ENCODE assay signal across 8 cellular contexts in the genomic region with DNA sequence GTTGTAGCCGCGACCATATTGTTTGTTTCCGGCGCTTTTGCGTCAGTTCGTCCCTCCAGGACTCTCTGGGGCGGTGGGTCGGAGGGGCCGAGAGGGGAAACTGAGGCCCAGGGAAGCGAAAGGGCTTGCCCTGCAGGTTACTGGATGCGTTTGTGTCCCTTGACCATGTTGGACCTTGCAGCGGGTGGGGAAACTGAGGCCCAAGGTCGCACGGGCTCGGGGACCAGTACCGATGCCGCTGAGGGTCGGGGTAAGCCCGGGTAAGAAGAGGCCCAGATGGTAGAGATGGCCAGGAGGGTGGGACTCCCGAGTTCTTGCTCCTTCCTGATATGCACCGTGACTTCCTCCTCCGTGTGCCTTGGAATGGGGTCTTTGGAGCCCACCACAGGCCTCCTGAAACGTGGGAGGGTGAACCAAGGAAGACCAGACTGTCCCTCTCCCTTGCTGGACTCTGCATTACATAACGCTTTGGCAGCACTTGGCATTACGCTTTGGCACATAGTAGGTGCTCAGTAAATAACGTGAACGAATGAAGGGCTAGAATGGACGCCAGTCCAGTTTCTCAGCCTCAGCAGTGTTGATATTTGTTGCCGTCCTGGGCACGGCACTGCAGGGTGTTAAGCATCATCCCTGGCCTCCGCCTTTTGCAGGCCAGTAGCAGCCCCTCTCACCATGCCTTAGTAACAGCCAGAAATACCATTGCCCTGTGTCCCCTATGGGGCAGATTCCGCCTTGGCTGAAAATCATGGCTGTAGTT. TPM values are rescaled to one million over a fixed set of nuclear protein-coding genes. Genes with fewer than 3 reads are reported as not detected.
DNase-seq lines count a peak whose midpoint lies in the region; ATAC-seq, FAIRE-seq and TF ChIP-seq lines count a peak whose summit lies in the region.

No MANE protein-coding gene starts in this region.

- H2AK5ac ChIP-seq in mesenchymal stem cell (ENCODE audit: low read length, severe bottlenecking), result no peak overlapping the region

- H3K4me3 Mint-ChIP-seq in astrocyte (ENCODE audit: unreplicated experiment), result peak overlapping the region; percentile 90

- peaks cover 72% of the 10 kb centered on the region for H3K79me2 ChIP-seq in astrocyte (ENCODE audit: insufficient read depth, low read length)

- FAIRE-seq in astrocyte (lab: Jason Lieb, UNC), result no peak

- H2AFZ ChIP-seq in astrocyte (ENCODE audit: low read depth, low read length) (peak overlapping the region; percentile 94), mesenchymal stem cell (ENCODE audit: low read depth, low read length) (peak overlapping the region; percentile 91)

- H3K9me3 ChIP-seq in astrocyte (ENCODE audit: insufficient read depth, low read depth, low read length) (no peaks in the 10 kb centered on the region), mesenchymal stem cell (ENCODE audit: control insufficient read depth, low read length) (no peaks in the 10 kb centered on the region)

- TF ChIP-seq CTCF in 22Rv1 (IDR thresholded peaks at IDR 0.05), result no peak
- no peak for TF ChIP-seq CTCF in HFF-Myc (IDR thresholded peaks at IDR 0.05; ENCODE audit: low read depth, low read length, missing control alignments)
- no peak for TF ChIP-seq CTCF in astrocyte (IDR thresholded peaks at IDR 0.05; ENCODE audit: insufficient read depth, low read depth, low read length)
- TF ChIP-seq CTCF in GM10266 (IDR thresholded peaks at IDR 0.05; ENCODE audit: control insufficient read depth, insufficient read depth, low read depth, missing control alignments), result no peak

- peak overlapping the region; percentile 82 for H4K8ac ChIP-seq in mesenchymal stem cell (ENCODE audit: low read length)

- H3K4me2 ChIP-seq in astrocyte (ENCODE audit: low read length), result peak overlapping the region; percentile 96
- peak overlapping the region; percentile 71 for H3K4me2 ChIP-seq in mesenchymal stem cell (ENCODE audit: low read length, poor library complexity, severe bottlenecking)

- H3K4ac ChIP-seq in mesenchymal stem cell (ENCODE audit: low read depth in 1 of 2, low read length in 2 of 2), result peak overlapping the region; percentile 35 to 56

- H2BK12ac ChIP-seq in mesenchymal stem cell (ENCODE audit: low read length in 2 of 2), result peak overlapping the region in 1 of 2 experiments; percentile 4

- 5% methylated on average over 32 of the region's 32 CpGs for WGBS in mesenchymal stem cell

- H3K27me3 Mint-ChIP-seq in astrocyte (ENCODE audit: low read depth, unreplicated experiment), result no peaks in the 10 kb centered on the region

- peak overlapping the region; percentile 40 for H2BK15ac ChIP-seq in mesenchymal stem cell (ENCODE audit: low read depth, poor library complexity, severe bottlenecking)

- DNase-seq in HFF-Myc (ENCODE audit: extremely low read depth, low read depth), result no peak
- DNase-seq in astrocyte (ENCODE audit: low read depth), result no peak
- peak; percentile 47 for DNase-seq in mesenchymal stem cell
- DNase-seq in GM10266 (ENCODE audit: extremely low spot score), result no peak
- DNase-seq in foreskin melanocyte, result no peak

- H3K4me3 ChIP-seq in HFF-Myc (replicated peaks; ENCODE audit: low read depth, low read length) (peak overlapping the region; percentile 95), astrocyte (ENCODE audit: insufficient read depth, low read depth, low read length) (peak overlapping the region; percentile 90), mesenchymal stem cell (ENCODE audit: insufficient read depth in 1 of 2, low read depth in 1 of 2, low read length in 2 of 2) (peak overlapping the region; percentile 92 to 94)

- peak overlapping the region in 1 of 2 experiments; percentile 16 for H3K18ac ChIP-seq in mesenchymal stem cell (ENCODE audit: low read depth in 1 of 2, low read length in 2 of 2)

- H3K36me3 ChIP-seq in astrocyte (ENCODE audit: insufficient read depth, low read length) (no peaks in the 10 kb centered on the region), mesenchymal stem cell (ENCODE audit: control insufficient read depth in 1 of 2, insufficient read depth in 2 of 2, low read depth in 1 of 2, low read length in 2 of 2) (peaks cover 7 to 8% of the 10 kb centered on the region in 2 experiments)

- H3K4me1 Mint-ChIP-seq in astrocyte (ENCODE audit: low read depth, unreplicated experiment), result peaks cover 6% of the 10 kb centered on the region

- H3K9me3 Mint-ChIP-seq in astrocyte (ENCODE audit: unreplicated experiment), result no peaks in the 10 kb centered on the region

- peaks cover 22% of the 10 kb centered on the region for H4K20me1 ChIP-seq in astrocyte (ENCODE audit: insufficient read depth, low read length)

- peak overlapping the region; percentile 14 to 37 for H3K23ac ChIP-seq in mesenchymal stem cell (ENCODE audit: low read length in 2 of 2)

- H3K4me1 ChIP-seq in astrocyte (ENCODE audit: insufficient read depth, low read length) (peaks cover 12% of the 10 kb centered on the region), mesenchymal stem cell (ENCODE audit: control insufficient read depth, insufficient read depth, low read depth, low read length) (peaks cover 11% of the 10 kb centered on the region)

- ATAC-seq in GM21529 (IDR thresholded peaks at IDR 0.05; ENCODE audit: unreplicated experiment) (no peak), HG02610 (IDR thresholded peaks at IDR 0.05; ENCODE audit: unreplicated experiment) (no peak)

- peaks cover 12% of the 10 kb centered on the region for H3K79me1 ChIP-seq in mesenchymal stem cell (replicated peaks; ENCODE audit: low read length, poor library complexity, severe bottlenecking)

- H3K27me3 ChIP-seq in astrocyte (ENCODE audit: insufficient read depth, low read length) (no peaks in the 10 kb centered on the region), mesenchymal stem cell (ENCODE audit: control insufficient read depth in 1 of 2, insufficient read depth in 1 of 2, low read length in 2 of 2) (no peaks in the 10 kb centered on the region)

- peak overlapping the region; percentile 80 for H3K27ac Mint-ChIP-seq in astrocyte (ENCODE audit: unreplicated experiment)

- H3K9ac ChIP-seq in astrocyte (ENCODE audit: low read length), result peak overlapping the region; percentile 99
- peak overlapping the region; percentile 93 for H3K9ac ChIP-seq in mesenchymal stem cell (ENCODE audit: low read length)

- peak overlapping the region in 1 of 2 experiments; percentile 1 for H3K14ac ChIP-seq in mesenchymal stem cell (ENCODE audit: low read length in 2 of 2)

- H3K27ac ChIP-seq in 22Rv1 (peak overlapping the region; percentile 83), astrocyte (ENCODE audit: low read depth, low read length) (peak overlapping the region; percentile 85), mesenchymal stem cell (ENCODE audit: low read length, poor library complexity, severe bottlenecking) (no peak overlapping the region)

- no peak overlapping the region for H2BK120ac ChIP-seq in mesenchymal stem cell (ENCODE audit: low read depth, low read length)

- H4K91ac ChIP-seq in mesenchymal stem cell (ENCODE audit: low read length), result peak overlapping the region; percentile 50

- H2BK5ac ChIP-seq in mesenchymal stem cell (ENCODE audit: low read depth, low read length, poor library complexity, severe bottlenecking), result no peak overlapping the region

- H3K36me3 Mint-ChIP-seq in astrocyte (ENCODE audit: low read depth, unreplicated experiment), result no peaks in the 10 kb centered on the region

RNA-seq across cellular contexts. Expression of a gene that starts 0.7 kb away (rescaled TPM):
- total RNA-seq in astrocyte, result 7.2 and 8.5 TPM in 2 replicates
- 7.6 TPM for polyA plus RNA-seq in mesenchymal stem cell (2013, experiment 1 of 2)
- polyA plus RNA-seq in mesenchymal stem cell (2013, experiment 2 of 2), result 6.3 TPM

RNA-seq across cellular contexts. Expression of a gene that starts 2.8 kb away (rescaled TPM):
- total RNA-seq in astrocyte, result 101 and 102 TPM in 2 replicates
- 108 TPM for polyA plus RNA-seq in mesenchymal stem cell (2013, experiment 1 of 2)
- polyA plus RNA-seq in mesenchymal stem cell (2013, experiment 2 of 2), result 106 TPM

RNA-seq across cellular contexts. Expression of a gene that starts 54.4 kb away (rescaled TPM):
- 61.0 and 63.6 TPM in 2 replicates for total RNA-seq in astrocyte
- polyA plus RNA-seq in mesenchymal stem cell (2013, experiment 1 of 2), result 89.7 TPM
- 95.2 TPM for polyA plus RNA-seq in mesenchymal stem cell (2013, experiment 2 of 2)

RNA-seq across cellular contexts. Expression of a gene that starts 59.8 kb away (rescaled TPM):
- 10.3 and 14.7 TPM in 2 replicates for total RNA-seq in astrocyte
- 6.9 TPM for polyA plus RNA-seq in mesenchymal stem cell (2013, experiment 1 of 2)
- polyA plus RNA-seq in mesenchymal stem cell (2013, experiment 2 of 2), result 6.1 TPM
